Comparison of ENCODE assay signal across 1 cellular context in genomic region chr2:110735366-110735765, GRCh38.
TF ChIP-seq lines count a peak whose summit lies in the region.

No MANE protein-coding gene starts in this region.

TF ChIP-seq in K562, 482 proteins besides CTCF, POLR2A, EP300 and RAD21:
- TF ChIP-seq CEBPB (tag; IDR thresholded peaks at IDR 0.05) (peak; percentile 53), ZNF445 (CRISPR knock-in tag; IDR thresholded peaks at IDR 0.05; ENCODE audit: low read depth) (no peak)
